In the genomic region with DNA sequence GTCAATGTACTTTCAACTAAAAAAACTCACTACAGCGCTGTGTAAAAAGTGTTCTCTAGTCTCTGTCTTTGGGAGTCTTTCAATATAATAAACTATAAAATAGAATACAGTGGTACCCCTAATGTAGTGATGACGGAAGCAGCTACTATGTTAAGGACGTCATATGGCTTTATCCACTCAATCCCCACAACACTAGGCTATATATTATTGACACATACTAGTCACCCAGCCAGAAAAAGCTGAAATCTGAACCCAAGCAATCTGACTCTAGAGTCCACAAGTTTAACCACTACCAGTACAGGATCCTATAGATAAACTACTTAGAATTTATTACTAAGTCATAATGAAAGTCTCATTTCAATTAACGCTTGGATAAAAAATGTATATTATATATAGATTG, we compare ENCODE assay signal across 18 cellular contexts. TPM values are rescaled to one million over a fixed set of nuclear protein-coding genes. Genes with fewer than 3 reads are reported as not detected.
DNase-seq lines count a peak whose midpoint lies in the region; ATAC-seq and TF ChIP-seq lines count a peak whose summit lies in the region.
"Had no signal": no experiment of that assay in that cellular context is flagged by ENCODE, and none has a peak within 500 bp of the region (broad histone marks: within the 10 kb centered on the region; RNA-seq: fewer than 3 reads in every experiment).

No MANE protein-coding gene starts in this region.

- H3K27ac ChIP-seq in CD4-positive, alpha-beta T cell (ENCODE audit: low read depth, low read length) = no peak overlapping the region
- H3K27ac ChIP-seq: ascending aorta, psoas muscle had no signal

- no peaks in the 10 kb centered on the region for H3K27me3 ChIP-seq in CD4-positive, alpha-beta T cell (ENCODE audit: control insufficient read depth, insufficient read depth, low read length)
- H3K27me3 ChIP-seq: ascending aorta had no signal

- H3K4me3 Mint-ChIP-seq in CD4-positive, alpha-beta T cell = peak overlapping the region; percentile 71
- no peak overlapping the region for H3K4me3 Mint-ChIP-seq in activated B cell treated with CpG ODN at 0.5 μM for 24 hours
- H3K4me3 Mint-ChIP-seq in naive thymus-derived CD8-positive, alpha-beta T cell = peak overlapping the region in 9 of 10 donors; percentile 8 to 74 (median 65)
- H3K4me3 Mint-ChIP-seq: HFFc6 had no signal

- no peak for ATAC-seq in CD4-positive, alpha-beta T cell (ENCODE audit: poor library complexity)
- ATAC-seq in activated B cell treated with CpG ODN at 0.5 μM for 24 hours (ENCODE audit: low read depth) (no peak), HG03039 (IDR thresholded peaks at IDR 0.05; ENCODE audit: unreplicated experiment) (no peak)
- ATAC-seq in naive thymus-derived CD8-positive, alpha-beta T cell = no peak
- ATAC-seq: psoas muscle had no signal

- no peaks in the 10 kb centered on the region for H3K9me3 Mint-ChIP-seq in CD4-positive, alpha-beta T cell
- H3K9me3 Mint-ChIP-seq in activated B cell treated with CpG ODN at 0.5 μM for 24 hours = no peaks in the 10 kb centered on the region
- H3K9me3 Mint-ChIP-seq in naive thymus-derived CD8-positive, alpha-beta T cell = no peaks in the 10 kb centered on the region
- H3K9me3 Mint-ChIP-seq: HFFc6 had no signal

- intact Hi-C loops in CD4-positive, alpha-beta T cell (cut with DNase I, micrococcal nuclease) = loop anchor here in 1 of 2 experiments (5.0 kb wide), 1 partner anchor 34 kb away; no protein-coding TSS in a partner anchor
- intact Hi-C loops in activated B cell treated with CpG ODN at 0.5 μM for 24 hours (cut with micrococcal nuclease) = loop anchor here (5.0 kb wide), 1 partner anchor 251 kb away; no protein-coding TSS in a partner anchor

- CTCF ChIA-PET in CD4-positive, alpha-beta T cell (lab: Charles Lee) = interaction anchor here (1.7 to 4.4 kb wide), 2 partner anchors 18 to 83 kb away, joined by 5 to 20 read pairs; no protein-coding TSS in a partner anchor
- CTCF ChIA-PET in HEK293T (lab: Yijun Ruan, JAX) (interaction anchor here (1.0 kb wide), 1 partner anchor 84 kb away, joined by 3 read pairs; no protein-coding TSS in a partner anchor), activated B cell treated with CpG ODN at 0.5 μM for 24 hours (lab: Charles Lee) (interaction anchor here (2.9 kb wide), 1 partner anchor 84 kb away, joined by 11 read pairs; no protein-coding TSS in a partner anchor)

- POLR2A ChIA-PET in CD4-positive, alpha-beta T cell (lab: Charles Lee) = interaction anchor here (1.0 to 2.1 kb wide), 4 partner anchors 9 to 90 kb away, joined by 3 to 10 read pairs (median 6); a partner anchor contains a TSS
- POLR2A ChIA-PET in HEK293T (lab: Yijun Ruan, JAX) (no interaction called here), activated B cell treated with CpG ODN at 0.5 μM for 24 hours (lab: Charles Lee) (no interaction called here)
- POLR2A ChIA-PET in naive thymus-derived CD8-positive, alpha-beta T cell (lab: Charles Lee) = interaction anchor here (0.6 to 1.2 kb wide), 2 partner anchors 41 to 90 kb away, joined by 4 to 6 read pairs; no protein-coding TSS in a partner anchor

- peak overlapping the region; percentile 34 for H3K27ac Mint-ChIP-seq in CD4-positive, alpha-beta T cell
- H3K27ac Mint-ChIP-seq in activated B cell treated with CpG ODN at 0.5 μM for 24 hours = peak overlapping the region; percentile 76
- peak overlapping the region in 8 of 10 donors; percentile 12 to 96 (median 56) for H3K27ac Mint-ChIP-seq in naive thymus-derived CD8-positive, alpha-beta T cell
- H3K27ac Mint-ChIP-seq: HFFc6 had no signal

- TF ChIP-seq CTCF in CD4-positive, alpha-beta T cell (IDR thresholded peaks at IDR 0.05) = no peak
- TF ChIP-seq CTCF in activated B cell treated with CpG ODN at 0.5 μM for 24 hours (IDR thresholded peaks at IDR 0.05) = no peak

- DNase-seq in CD4-positive, alpha-beta T cell = no peak
- no peak for DNase-seq in HEK293T (ENCODE audit: extremely low spot score)
- DNase-seq in activated B cell treated with CpG ODN at 0.5 μM for 24 hours = no peak
- DNase-seq in naive thymus-derived CD8-positive, alpha-beta T cell = no peak
- DNase-seq in stimulated activated CD4-positive, alpha-beta T cell treated with anti-CD3 and anti-CD28 coated beads, Interleukin-15, amount 100 ng/mL, for 24 hours = no peak
- DNase-seq in GF-D8 (lab: John Stamatoyannopoulos, UW) = no peak
- DNase-seq: activated CD4-positive, alpha-beta T cell treated with anti-CD3 and anti-CD28 coated beads, Interleukin-2, amount 50 U/mL, for 48 hours; activated effector memory CD4-positive, alpha-beta T cell treated with Interleukin-2 at 50 U/mL for 16 hours; AML-193; cerebellar nuclear complex; HFFc6; NCI-H1694 treated with DMSO at 0.1 percent for 48 hours; NCI-H345; psoas muscle; RPMI8226; stimulated activated CD4-positive, alpha-beta T cell treated with anti-CD3 and anti-CD28 coated beads, Interleukin-4, amount 100 ng/mL, for 4 hours had no signal

- no peaks in the 10 kb centered on the region for H3K27me3 Mint-ChIP-seq in CD4-positive, alpha-beta T cell
- H3K27me3 Mint-ChIP-seq in activated B cell treated with CpG ODN at 0.5 μM for 24 hours = no peaks in the 10 kb centered on the region
- no peaks in the 10 kb centered on the region for H3K27me3 Mint-ChIP-seq in naive thymus-derived CD8-positive, alpha-beta T cell

- H3K9me3 ChIP-seq in CD4-positive, alpha-beta T cell (ENCODE audit: control insufficient read depth, low read length) = no peaks in the 10 kb centered on the region
- H3K9me3 ChIP-seq: ascending aorta, psoas muscle had no signal

- peaks cover 61% of the 10 kb centered on the region for H3K36me3 Mint-ChIP-seq in CD4-positive, alpha-beta T cell (ENCODE audit: low read depth)
- peaks cover 41% of the 10 kb centered on the region for H3K36me3 Mint-ChIP-seq in activated B cell treated with CpG ODN at 0.5 μM for 24 hours (ENCODE audit: low read depth)
- H3K36me3 Mint-ChIP-seq in naive thymus-derived CD8-positive, alpha-beta T cell = peaks cover 0 to 36% (median 3%) of the 10 kb centered on the region in 3 donors

- H3K4me1 Mint-ChIP-seq in CD4-positive, alpha-beta T cell (ENCODE audit: low read depth) = peaks cover 98% of the 10 kb centered on the region
- H3K4me1 Mint-ChIP-seq in activated B cell treated with CpG ODN at 0.5 μM for 24 hours = peaks cover 99% of the 10 kb centered on the region
- H3K4me1 Mint-ChIP-seq in naive thymus-derived CD8-positive, alpha-beta T cell = peaks cover 27 to 98% (median 91%) of the 10 kb centered on the region in 4 donors

TF ChIP-seq in HEK293T, 16 proteins besides CTCF, POLR2A, EP300 and RAD21:
- TF ChIP-seq FOXK2 (IDR thresholded peaks at IDR 0.05) (no peak), BHLHE40 (IDR thresholded peaks at IDR 0.05; ENCODE audit: borderline replicate concordance) (no peak), CTBP1 (IDR thresholded peaks at IDR 0.05; ENCODE audit: borderline replicate concordance) (no peak), TARDBP (IDR thresholded peaks at IDR 0.05) (no peak), L3MBTL2 (conservative IDR thresholded peaks at IDR 0.05) (no peak)
- TF ChIP-seq, protein P1, sequence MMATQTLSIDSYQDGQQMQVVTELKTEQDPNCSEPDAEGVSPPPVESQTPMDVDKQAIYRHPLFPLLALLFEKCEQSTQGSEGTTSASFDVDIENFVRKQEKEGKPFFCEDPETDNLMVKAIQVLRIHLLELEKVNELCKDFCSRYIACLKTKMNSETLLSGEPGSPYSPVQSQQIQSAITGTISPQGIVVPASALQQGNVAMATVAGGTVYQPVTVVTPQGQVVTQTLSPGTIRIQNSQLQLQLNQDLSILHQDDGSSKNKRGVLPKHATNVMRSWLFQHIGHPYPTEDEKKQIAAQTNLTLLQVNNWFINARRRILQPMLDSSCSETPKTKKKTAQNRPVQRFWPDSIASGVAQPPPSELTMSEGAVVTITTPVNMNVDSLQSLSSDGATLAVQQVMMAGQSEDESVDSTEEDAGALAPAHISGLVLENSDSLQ (IDR thresholded peaks at IDR 0.05) = peak; percentile 36; the same call in 1 of the 2 replicates

RNA-seq across cellular contexts. Expression of a gene that starts 48.3 kb away (rescaled TPM):
- total RNA-seq in CD4-positive, alpha-beta T cell = 100 to 1,000 TPM; 354 to 358 TPM
- 129 and 136 TPM in 2 replicates for total RNA-seq in activated B cell treated with CpG ODN at 0.5 μM for 24 hours
- total RNA-seq in naive thymus-derived CD8-positive, alpha-beta T cell = 100 to 1,000 TPM; 184 to 200 TPM
- polyA plus RNA-seq in naive thymus-derived CD8-positive, alpha-beta T cell = 100 to 1,000 TPM; 127 to 155 (median 130) TPM

Comparison
In these comparisons a context has a peak if more than half of its experiments do, and no peak if none do; other contexts are left out.
1. POLR2A ChIA-PET loops: an anchor here in CD4-positive, alpha-beta T cell (1.0 to 2.1 kb wide) and naive thymus-derived CD8-positive, alpha-beta T cell (0.6 to 1.2 kb wide); none called in HEK293T and activated B cell treated with CpG ODN at 0.5 μM for 24 hours.